Comparison of ENCODE assay signal across 12 cellular contexts in the genomic region with DNA sequence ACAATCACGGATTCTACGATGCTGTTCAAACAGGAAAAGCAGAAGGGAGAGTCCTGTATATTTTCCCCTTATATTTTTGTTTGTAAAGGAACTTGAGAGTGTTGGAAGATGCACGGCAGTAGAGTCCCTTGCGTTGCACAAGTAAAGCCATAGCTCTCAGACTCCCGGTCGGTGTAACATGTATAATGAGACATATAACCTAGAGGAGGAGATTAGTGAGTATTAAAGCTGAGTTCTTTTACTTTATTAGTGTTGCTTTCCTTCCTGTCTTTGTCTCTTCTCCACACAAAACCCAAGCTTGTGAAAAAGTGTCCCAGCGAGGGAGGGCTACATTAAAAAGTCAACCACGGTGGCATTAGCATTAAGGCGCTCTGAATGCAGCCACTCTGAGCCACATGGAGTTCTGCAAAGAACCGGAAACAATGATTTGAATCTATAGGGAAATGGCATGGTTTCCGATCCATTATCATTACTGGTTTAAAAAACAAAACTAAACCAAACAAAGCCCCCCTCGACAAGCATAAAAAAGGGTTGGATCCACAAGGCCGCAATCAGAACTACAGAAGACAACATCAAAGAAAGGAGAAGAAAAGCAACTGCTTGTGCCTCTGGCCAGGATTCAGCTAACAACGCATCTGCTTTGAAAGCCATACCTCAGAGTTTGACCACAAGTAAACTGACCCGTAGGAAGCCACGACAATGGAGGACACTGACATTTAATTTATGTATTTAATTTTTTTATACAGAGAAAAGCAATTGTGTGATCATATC.
DNase-seq lines count a peak whose midpoint lies in the region; ATAC-seq and TF ChIP-seq lines count a peak whose summit lies in the region.
"Had no signal": no experiment of that assay in that cellular context is flagged by ENCODE, and none has a peak within 500 bp of the region (broad histone marks: within the 10 kb centered on the region; RNA-seq: fewer than 3 reads in every experiment).

No MANE protein-coding gene starts in this region.

- DNase-seq in GM23248 (no peak), SJCRH30 (peak; percentile 12 to 59), right cardiac atrium (no peak), osteoblast (ENCODE audit: insufficient read length, low spot score, missing footprints) (peak; percentile 21), cerebellum (ENCODE audit: low spot score) (no peak), uterus (no peak), thyroid gland (no peak)
- DNase-seq: activated CD8-positive, alpha-beta memory T cell treated with anti-CD3 and anti-CD28 coated beads, Interleukin-2, amount 10 ng/mL, durations not matched to agents 7 days and 5 days; activated naive CD8-positive, alpha-beta T cell treated with anti-CD3 and anti-CD28 coated beads for 36 hours; EL had no signal

- H3K27ac ChIP-seq in GM23248 = no peak overlapping the region
- H3K27ac ChIP-seq in SJCRH30 = peak overlapping the region; percentile 94
- H3K27ac ChIP-seq in right cardiac atrium (ENCODE audit: low read length) = no peak overlapping the region
- H3K27ac ChIP-seq in osteoblast (ENCODE audit: low read depth, low read length) = peak overlapping the region; percentile 49
- peak overlapping the region in 1 of 2 donors; percentile 64 for H3K27ac ChIP-seq in uterus
- no peak overlapping the region for H3K27ac ChIP-seq in thyroid gland

- TF ChIP-seq POLR2A in uterus (IDR thresholded peaks at IDR 0.05) (no peak), thyroid gland (IDR thresholded peaks at IDR 0.05) (no peak)

- H3K4me2 ChIP-seq in GM23248 (ENCODE audit: unreplicated experiment) = peak overlapping the region; percentile 78
- peak overlapping the region; percentile 71 for H3K4me2 ChIP-seq in osteoblast (ENCODE audit: insufficient read depth, low read length)

- no peak overlapping the region for H3K9ac ChIP-seq in GM23248

- no peaks in the 10 kb centered on the region for H4K20me1 ChIP-seq in GM23248 (ENCODE audit: insufficient read depth)
- H4K20me1 ChIP-seq in osteoblast (ENCODE audit: insufficient read depth, low read length) = no peaks in the 10 kb centered on the region

- WGBS in GM23248 (ENCODE audit: low coverage in 1 of 2, low lambda C conversion rate in 2 of 2, missing lambda C conversion rate in 2 of 2), 2 experiments = 76 to 77% methylated on average over 16 of the region's 16 CpGs
- WGBS in right cardiac atrium = 41% methylated on average over 16 of the region's 16 CpGs
- WGBS in thyroid gland, 2 donors = 65 to 70% methylated on average over 16 of the region's 16 CpGs

- H2AFZ ChIP-seq in GM23248 (peak overlapping the region; percentile 91), osteoblast (ENCODE audit: low read length) (peak overlapping the region; percentile 87)

- H3K36me3 ChIP-seq in GM23248 (ENCODE audit: low read depth) = no peaks in the 10 kb centered on the region
- no peaks in the 10 kb centered on the region for H3K36me3 ChIP-seq in SJCRH30
- no peaks in the 10 kb centered on the region for H3K36me3 ChIP-seq in osteoblast (ENCODE audit: insufficient read depth, low read length)
- H3K36me3 ChIP-seq in uterus = no peaks in the 10 kb centered on the region
- H3K36me3 ChIP-seq in thyroid gland = no peaks in the 10 kb centered on the region

- H3K27me3 ChIP-seq in GM23248 (replicated peaks; ENCODE audit: insufficient read depth) (no peaks in the 10 kb centered on the region), SJCRH30 (no peaks in the 10 kb centered on the region), right cardiac atrium (ENCODE audit: control insufficient read depth, insufficient read depth) (no peaks in the 10 kb centered on the region), osteoblast (ENCODE audit: insufficient read depth, low read length) (no peaks in the 10 kb centered on the region), uterus (no peaks in the 10 kb centered on the region), thyroid gland (no peaks in the 10 kb centered on the region)

- H3K4me1 ChIP-seq in GM23248 (ENCODE audit: insufficient read depth) = no peaks in the 10 kb centered on the region
- peaks cover 23% of the 10 kb centered on the region for H3K4me1 ChIP-seq in SJCRH30
- peaks cover 2% of the 10 kb centered on the region for H3K4me1 ChIP-seq in right cardiac atrium (ENCODE audit: control insufficient read depth, insufficient read depth, low read length)
- peaks cover 13% of the 10 kb centered on the region for H3K4me1 ChIP-seq in osteoblast (ENCODE audit: insufficient read depth, low read length)
- H3K4me1 ChIP-seq in uterus = no peaks in the 10 kb centered on the region
- no peaks in the 10 kb centered on the region for H3K4me1 ChIP-seq in thyroid gland

- H3K9me2 ChIP-seq in GM23248 (ENCODE audit: insufficient read depth) = no peaks in the 10 kb centered on the region

- no peak overlapping the region for H3K4me3 ChIP-seq in GM23248
- H3K4me3 ChIP-seq in SJCRH30 = peak overlapping the region; percentile 59
- H3K4me3 ChIP-seq in right cardiac atrium (ENCODE audit: low read length) = peak overlapping the region; percentile 83
- H3K4me3 ChIP-seq in osteoblast (ENCODE audit: insufficient read depth, low read length) = peak overlapping the region; percentile 57
- no peak overlapping the region for H3K4me3 ChIP-seq in uterus
- no peak overlapping the region for H3K4me3 ChIP-seq in thyroid gland (replicated peaks in 1 of 3)

- peak in 1 of 2 donors; percentile 18 for ATAC-seq in right cardiac atrium
- no peak for ATAC-seq in HG03432 (IDR thresholded peaks at IDR 0.05; ENCODE audit: unreplicated experiment)
- ATAC-seq: activated CD8-positive, alpha-beta memory T cell treated with anti-CD3 and anti-CD28 coated beads, Interleukin-2, amount 10 ng/mL, durations not matched to agents 7 days and 5 days; Panc1 had no signal

- H3K9me3 ChIP-seq in GM23248 (ENCODE audit: low read depth) (no peaks in the 10 kb centered on the region), SJCRH30 (replicated peaks) (no peaks in the 10 kb centered on the region), right cardiac atrium (ENCODE audit: control insufficient read depth, low read length) (no peaks in the 10 kb centered on the region), osteoblast (ENCODE audit: low read depth, low read length) (no peaks in the 10 kb centered on the region), uterus (no peaks in the 10 kb centered on the region), thyroid gland (no peaks in the 10 kb centered on the region)

- H3F3A ChIP-seq in GM23248 (ENCODE audit: insufficient read depth) = no peaks in the 10 kb centered on the region

- intact Hi-C loops in right cardiac atrium (cut with DNase I) (loop anchor here in 1 of 4 donors (10.0 kb wide), 1 partner anchor 351 kb away; no protein-coding TSS in a partner anchor), uterus (cut with DNase I; ENCODE audit: low total_unique reads) (no loop called here), thyroid gland (cut with DNase I) (no loop called here)

- TF ChIP-seq CTCF in osteoblast (IDR thresholded peaks at IDR 0.05; ENCODE audit: extremely low read depth, low read depth, low read length) = no peak
- TF ChIP-seq CTCF in uterus (IDR thresholded peaks at IDR 0.05) = no peak
- TF ChIP-seq CTCF in thyroid gland (IDR thresholded peaks at IDR 0.05) = no peak

- H3K79me2 ChIP-seq in GM23248 (ENCODE audit: insufficient read depth) (no peaks in the 10 kb centered on the region), osteoblast (ENCODE audit: insufficient read depth, low read length) (no peaks in the 10 kb centered on the region)

- in situ Hi-C loops in GM23248 (cut with MboI) = no loop called here

Comparison
In these comparisons a context has a peak if more than half of its experiments do, and no peak if none do; other contexts are left out.
1. DNase-seq: peak in SJCRH30 (2 of 2) and osteoblast (single experiment); none in GM23248 (single experiment), right cardiac atrium (0 of 3), cerebellum (single experiment), uterus (0 of 2) and thyroid gland (0 of 2).
2. H3K27ac ChIP-seq: peak in SJCRH30 (single experiment) and osteoblast (single experiment); none in GM23248 (single experiment), right cardiac atrium (single experiment) and thyroid gland (0 of 3).
3. H3K4me3 ChIP-seq: peak in SJCRH30 (single experiment), right cardiac atrium (single experiment) and osteoblast (single experiment); none in GM23248 (single experiment), uterus (0 of 2) and thyroid gland (0 of 3).